ENCODE assay signal across 1 cellular context in the genomic region with DNA sequence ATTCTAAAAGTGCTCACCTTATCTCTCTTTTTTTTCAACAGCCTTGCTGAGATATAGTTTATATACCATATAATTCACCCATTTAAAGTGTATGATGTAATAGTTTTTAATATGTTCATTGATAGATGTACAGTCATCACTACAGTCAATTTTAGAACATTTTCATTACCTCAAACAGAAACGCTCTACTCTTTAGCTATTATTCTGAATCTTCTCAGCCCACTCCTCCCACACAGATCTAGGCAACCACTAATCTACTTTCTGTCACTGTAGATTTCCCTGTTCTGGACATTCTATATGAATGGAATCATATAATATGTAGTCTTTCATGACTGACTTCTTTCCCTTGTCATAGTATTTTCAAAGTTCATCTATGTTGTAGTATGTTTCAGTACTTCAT.
TF ChIP-seq lines count a peak whose summit lies in the region.

No MANE protein-coding gene starts in this region.

TF ChIP-seq in GM12878, 131 proteins besides CTCF, POLR2A, EP300 and RAD21:
- TF ChIP-seq, protein P1, sequence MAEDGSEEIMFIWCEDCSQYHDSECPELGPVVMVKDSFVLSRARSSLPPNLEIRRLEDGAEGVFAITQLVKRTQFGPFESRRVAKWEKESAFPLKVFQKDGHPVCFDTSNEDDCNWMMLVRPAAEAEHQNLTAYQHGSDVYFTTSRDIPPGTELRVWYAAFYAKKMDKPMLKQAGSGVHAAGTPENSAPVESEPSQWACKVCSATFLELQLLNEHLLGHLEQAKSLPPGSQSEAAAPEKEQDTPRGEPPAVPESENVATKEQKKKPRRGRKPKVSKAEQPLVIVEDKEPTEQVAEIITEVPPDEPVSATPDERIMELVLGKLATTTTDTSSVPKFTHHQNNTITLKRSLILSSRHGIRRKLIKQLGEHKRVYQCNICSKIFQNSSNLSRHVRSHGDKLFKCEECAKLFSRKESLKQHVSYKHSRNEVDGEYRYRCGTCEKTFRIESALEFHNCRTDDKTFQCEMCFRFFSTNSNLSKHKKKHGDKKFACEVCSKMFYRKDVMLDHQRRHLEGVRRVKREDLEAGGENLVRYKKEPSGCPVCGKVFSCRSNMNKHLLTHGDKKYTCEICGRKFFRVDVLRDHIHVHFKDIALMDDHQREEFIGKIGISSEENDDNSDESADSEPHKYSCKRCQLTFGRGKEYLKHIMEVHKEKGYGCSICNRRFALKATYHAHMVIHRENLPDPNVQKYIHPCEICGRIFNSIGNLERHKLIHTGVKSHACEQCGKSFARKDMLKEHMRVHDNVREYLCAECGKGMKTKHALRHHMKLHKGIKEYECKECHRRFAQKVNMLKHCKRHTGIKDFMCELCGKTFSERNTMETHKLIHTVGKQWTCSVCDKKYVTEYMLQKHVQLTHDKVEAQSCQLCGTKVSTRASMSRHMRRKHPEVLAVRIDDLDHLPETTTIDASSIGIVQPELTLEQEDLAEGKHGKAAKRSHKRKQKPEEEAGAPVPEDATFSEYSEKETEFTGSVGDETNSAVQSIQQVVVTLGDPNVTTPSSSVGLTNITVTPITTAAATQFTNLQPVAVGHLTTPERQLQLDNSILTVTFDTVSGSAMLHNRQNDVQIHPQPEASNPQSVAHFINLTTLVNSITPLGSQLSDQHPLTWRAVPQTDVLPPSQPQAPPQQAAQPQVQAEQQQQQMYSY (CRISPR knock-in tag; IDR thresholded peaks at IDR 0.05), result no peak
- no peak for TF ChIP-seq HDAC2 (IDR thresholded peaks at IDR 0.05)
- TF ChIP-seq RUNX3 (IDR thresholded peaks at IDR 0.05; ENCODE audit: low read length), result peak; percentile 21; the same call in 1 of the 2 replicates
- no peak for TF ChIP-seq CHD1 (IDR thresholded peaks at IDR 0.05; ENCODE audit: low read depth, low read length)
- TF ChIP-seq, protein P2, sequence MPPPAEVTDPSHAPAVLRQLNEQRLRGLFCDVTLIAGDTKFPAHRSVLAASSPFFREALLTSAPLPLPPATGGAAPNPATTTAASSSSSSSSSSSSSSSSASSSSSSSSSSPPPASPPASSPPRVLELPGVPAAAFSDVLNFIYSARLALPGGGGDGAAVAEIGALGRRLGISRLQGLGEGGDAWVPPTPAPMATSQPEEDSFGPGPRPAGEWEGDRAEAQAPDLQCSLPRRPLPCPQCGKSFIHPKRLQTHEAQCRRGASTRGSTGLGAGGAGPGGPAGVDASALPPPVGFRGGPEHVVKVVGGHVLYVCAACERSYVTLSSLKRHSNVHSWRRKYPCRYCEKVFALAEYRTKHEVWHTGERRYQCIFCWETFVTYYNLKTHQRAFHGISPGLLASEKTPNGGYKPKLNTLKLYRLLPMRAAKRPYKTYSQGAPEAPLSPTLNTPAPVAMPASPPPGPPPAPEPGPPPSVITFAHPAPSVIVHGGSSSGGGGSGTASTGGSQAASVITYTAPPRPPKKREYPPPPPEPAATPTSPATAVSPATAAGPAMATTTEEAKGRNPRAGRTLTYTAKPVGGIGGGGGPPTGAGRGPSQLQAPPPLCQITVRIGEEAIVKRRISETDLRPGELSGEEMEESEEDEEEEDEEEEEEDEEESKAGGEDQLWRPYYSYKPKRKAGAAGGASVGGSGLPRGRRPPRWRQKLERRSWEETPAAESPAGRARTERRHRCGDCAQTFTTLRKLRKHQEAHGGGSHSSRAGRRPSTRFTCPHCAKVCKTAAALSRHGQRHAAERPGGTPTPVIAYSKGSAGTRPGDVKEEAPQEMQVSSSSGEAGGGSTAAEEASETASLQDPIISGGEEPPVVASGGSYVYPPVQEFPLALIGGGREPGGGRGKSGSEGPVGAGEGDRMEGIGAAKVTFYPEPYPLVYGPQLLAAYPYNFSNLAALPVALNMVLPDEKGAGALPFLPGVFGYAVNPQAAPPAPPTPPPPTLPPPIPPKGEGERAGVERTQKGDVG (CRISPR knock-in tag; IDR thresholded peaks at IDR 0.05), result no peak
- TF ChIP-seq, protein P3, sequence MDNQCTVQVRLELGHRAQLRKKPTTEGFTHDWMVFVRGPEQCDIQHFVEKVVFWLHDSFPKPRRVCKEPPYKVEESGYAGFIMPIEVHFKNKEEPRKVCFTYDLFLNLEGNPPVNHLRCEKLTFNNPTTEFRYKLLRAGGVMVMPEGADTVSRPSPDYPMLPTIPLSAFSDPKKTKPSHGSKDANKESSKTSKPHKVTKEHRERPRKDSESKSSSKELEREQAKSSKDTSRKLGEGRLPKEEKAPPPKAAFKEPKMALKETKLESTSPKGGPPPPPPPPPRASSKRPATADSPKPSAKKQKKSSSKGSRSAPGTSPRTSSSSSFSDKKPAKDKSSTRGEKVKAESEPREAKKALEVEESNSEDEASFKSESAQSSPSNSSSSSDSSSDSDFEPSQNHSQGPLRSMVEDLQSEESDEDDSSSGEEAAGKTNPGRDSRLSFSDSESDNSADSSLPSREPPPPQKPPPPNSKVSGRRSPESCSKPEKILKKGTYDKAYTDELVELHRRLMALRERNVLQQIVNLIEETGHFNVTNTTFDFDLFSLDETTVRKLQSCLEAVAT (IDR thresholded peaks at IDR 0.05), result no peak
- TF ChIP-seq RBBP5 (conservative IDR thresholded peaks at IDR 0.05), result no peak
- TF ChIP-seq, protein P4, sequence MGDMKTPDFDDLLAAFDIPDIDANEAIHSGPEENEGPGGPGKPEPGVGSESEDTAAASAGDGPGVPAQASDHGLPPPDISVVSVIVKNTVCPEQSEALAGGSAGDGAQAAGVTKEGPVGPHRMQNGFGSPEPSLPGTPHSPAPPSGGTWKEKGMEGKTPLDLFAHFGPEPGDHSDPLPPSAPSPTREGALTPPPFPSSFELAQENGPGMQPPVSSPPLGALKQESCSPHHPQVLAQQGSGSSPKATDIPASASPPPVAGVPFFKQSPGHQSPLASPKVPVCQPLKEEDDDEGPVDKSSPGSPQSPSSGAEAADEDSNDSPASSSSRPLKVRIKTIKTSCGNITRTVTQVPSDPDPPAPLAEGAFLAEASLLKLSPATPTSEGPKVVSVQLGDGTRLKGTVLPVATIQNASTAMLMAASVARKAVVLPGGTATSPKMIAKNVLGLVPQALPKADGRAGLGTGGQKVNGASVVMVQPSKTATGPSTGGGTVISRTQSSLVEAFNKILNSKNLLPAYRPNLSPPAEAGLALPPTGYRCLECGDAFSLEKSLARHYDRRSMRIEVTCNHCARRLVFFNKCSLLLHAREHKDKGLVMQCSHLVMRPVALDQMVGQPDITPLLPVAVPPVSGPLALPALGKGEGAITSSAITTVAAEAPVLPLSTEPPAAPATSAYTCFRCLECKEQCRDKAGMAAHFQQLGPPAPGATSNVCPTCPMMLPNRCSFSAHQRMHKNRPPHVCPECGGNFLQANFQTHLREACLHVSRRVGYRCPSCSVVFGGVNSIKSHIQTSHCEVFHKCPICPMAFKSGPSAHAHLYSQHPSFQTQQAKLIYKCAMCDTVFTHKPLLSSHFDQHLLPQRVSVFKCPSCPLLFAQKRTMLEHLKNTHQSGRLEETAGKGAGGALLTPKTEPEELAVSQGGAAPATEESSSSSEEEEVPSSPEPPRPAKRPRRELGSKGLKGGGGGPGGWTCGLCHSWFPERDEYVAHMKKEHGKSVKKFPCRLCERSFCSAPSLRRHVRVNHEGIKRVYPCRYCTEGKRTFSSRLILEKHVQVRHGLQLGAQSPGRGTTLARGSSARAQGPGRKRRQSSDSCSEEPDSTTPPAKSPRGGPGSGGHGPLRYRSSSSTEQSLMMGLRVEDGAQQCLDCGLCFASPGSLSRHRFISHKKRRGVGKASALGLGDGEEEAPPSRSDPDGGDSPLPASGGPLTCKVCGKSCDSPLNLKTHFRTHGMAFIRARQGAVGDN (IDR thresholded peaks at IDR 0.05), result no peak
